17 cellular contexts compared by ENCODE assay signal in genomic region chr13:19817510-19818158, GRCh38.
"Had no signal": no experiment of that assay in that cellular context is flagged by ENCODE, and none has a peak within 500 bp of the region (broad histone marks: within the 10 kb centered on the region; RNA-seq: fewer than 3 reads in every experiment).

No MANE protein-coding gene starts in this region.

- H3K9me3 Mint-ChIP-seq: activated CD4-positive, alpha-beta memory T cell treated with anti-CD3 and anti-CD28 coated beads for 36 hours; activated naive CD8-positive, alpha-beta T cell treated with anti-CD3 and anti-CD28 coated beads for 36 hours; activated T-helper 1 cell treated with anti-CD3 and anti-CD28 coated beads, Interleukin-12 subunit alpha, Interleukin-12 subunit beta, Interleukin-2, Interleukin-4 antibody, amounts not matched to agents 30 ng/mL and 10 ng/mL and 1 ng/mL, durations not matched to agents 14 hours and 24 hours and 36 hours; naive thymus-derived CD8-positive, alpha-beta T cell had no signal

- H3K4me3 Mint-ChIP-seq: activated CD4-positive, alpha-beta memory T cell treated with anti-CD3 and anti-CD28 coated beads for 36 hours; activated CD4-positive, alpha-beta T cell treated with anti-CD3 and anti-CD28 coated beads for 36 hours; activated naive CD8-positive, alpha-beta T cell treated with anti-CD3 and anti-CD28 coated beads for 36 hours; activated T-helper 1 cell treated with anti-CD3 and anti-CD28 coated beads, Interleukin-12 subunit alpha, Interleukin-12 subunit beta, Interleukin-2, Interleukin-4 antibody, amounts not matched to agents 30 ng/mL and 10 ng/mL and 1 ng/mL, durations not matched to agents 14 hours and 24 hours and 36 hours; naive thymus-derived CD8-positive, alpha-beta T cell; T-helper 17 cell; WTC11 had no signal

- H3K4me1 Mint-ChIP-seq: activated CD4-positive, alpha-beta T cell treated with anti-CD3 and anti-CD28 coated beads for 36 hours; activated naive CD8-positive, alpha-beta T cell treated with anti-CD3 and anti-CD28 coated beads for 36 hours had no signal

- H3K4me3 ChIP-seq: body of pancreas, colonic mucosa, gastroesophageal sphincter, heart left ventricle, pancreas, sigmoid colon, tibial artery, uterus had no signal

- H3K27me3 Mint-ChIP-seq: activated CD4-positive, alpha-beta memory T cell treated with anti-CD3 and anti-CD28 coated beads for 36 hours; activated CD4-positive, alpha-beta T cell treated with anti-CD3 and anti-CD28 coated beads for 36 hours; activated naive CD8-positive, alpha-beta T cell treated with anti-CD3 and anti-CD28 coated beads for 36 hours; naive thymus-derived CD8-positive, alpha-beta T cell; T-helper 17 cell had no signal

- H3K36me3 ChIP-seq: colonic mucosa, uterus had no signal

- H3K9me3 ChIP-seq: body of pancreas, colonic mucosa, gastroesophageal sphincter, heart left ventricle, neutrophil, pancreas, sigmoid colon, tibial artery, uterus had no signal

- H3K27ac Mint-ChIP-seq: activated CD4-positive, alpha-beta memory T cell treated with anti-CD3 and anti-CD28 coated beads for 36 hours; activated CD4-positive, alpha-beta T cell treated with anti-CD3 and anti-CD28 coated beads for 36 hours; activated naive CD8-positive, alpha-beta T cell treated with anti-CD3 and anti-CD28 coated beads for 36 hours; activated T-helper 1 cell treated with anti-CD3 and anti-CD28 coated beads, Interleukin-12 subunit alpha, Interleukin-12 subunit beta, Interleukin-2, Interleukin-4 antibody, amounts not matched to agents 30 ng/mL and 10 ng/mL and 1 ng/mL, durations not matched to agents 14 hours and 24 hours and 36 hours; T-helper 17 cell had no signal

- FAIRE-seq: pancreas had no signal

- DNase-seq: amniotic stem cell, sigmoid colon had no signal

- H3K27me3 ChIP-seq: body of pancreas, colonic mucosa, gastroesophageal sphincter, heart left ventricle, neutrophil, pancreas, sigmoid colon, tibial artery, uterus had no signal

- H3K4me1 ChIP-seq: body of pancreas, colonic mucosa, gastroesophageal sphincter, pancreas, sigmoid colon, tibial artery, uterus had no signal

- H3K27ac ChIP-seq: body of pancreas, colonic mucosa, gastroesophageal sphincter, heart left ventricle, neutrophil, pancreas, sigmoid colon, tibial artery, uterus had no signal
